Comparison of ENCODE assay signal across 8 cellular contexts in the genomic region with DNA sequence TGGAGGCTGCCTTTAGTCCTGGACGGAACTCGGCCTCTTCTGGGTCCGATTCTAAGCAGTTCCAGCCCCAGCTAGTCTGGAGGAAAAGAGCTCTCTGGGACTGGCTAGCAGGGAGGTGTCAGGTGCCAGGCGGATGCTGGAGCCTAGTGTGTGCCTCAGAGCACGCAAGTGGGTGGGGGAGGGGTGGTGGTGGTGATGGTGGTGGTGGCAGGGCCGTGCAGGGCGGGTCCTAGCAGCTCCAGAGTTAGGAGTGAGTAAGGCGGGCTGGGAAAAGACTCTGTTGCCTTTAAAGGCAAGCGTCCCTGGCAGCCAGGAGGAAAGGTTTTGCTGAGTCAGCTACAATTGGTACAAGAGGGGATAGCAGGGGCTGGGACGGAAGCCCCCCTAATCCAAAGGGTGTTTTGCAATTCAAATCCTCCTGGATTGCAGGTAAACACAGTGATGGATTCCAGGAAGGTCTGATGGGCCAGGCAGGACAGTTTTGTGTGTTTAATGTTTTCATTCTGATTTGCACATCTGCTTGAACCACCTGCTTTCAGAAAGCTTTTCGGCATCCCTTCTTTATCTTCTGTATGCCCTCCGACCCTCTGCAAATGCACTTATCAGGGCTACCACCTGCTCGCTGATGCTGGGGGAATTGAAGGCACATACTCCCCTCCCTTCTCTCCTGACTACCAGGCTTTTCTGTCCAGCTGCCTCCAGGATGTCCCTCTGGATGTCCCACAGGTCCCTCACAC. TPM values are rescaled to one million over a fixed set of nuclear protein-coding genes. Genes with fewer than 3 reads are reported as not detected.
A peak's percentile ranks its signal among the peaks of the same experiment; 100 is the strongest.
DNase-seq lines count a peak whose midpoint lies in the region; ATAC-seq lines count a peak whose summit lies in the region.

No MANE protein-coding gene starts in this region.

- ATAC-seq in GM21423 (IDR thresholded peaks at IDR 0.05; ENCODE audit: unreplicated experiment), result no peak

- no peak overlapping the region for H3K27ac Mint-ChIP-seq in activated naive CD4-positive, alpha-beta T cell treated with anti-CD3 and anti-CD28 coated beads, Interleukin-2, amount 10 ng/mL, durations not matched to agents 7 days and 5 days

- no peak overlapping the region for H3K4me3 Mint-ChIP-seq in activated naive CD4-positive, alpha-beta T cell treated with anti-CD3 and anti-CD28 coated beads, Interleukin-2, amount 10 ng/mL, durations not matched to agents 7 days and 5 days

- peaks cover 2% of the 10 kb centered on the region for H3K36me3 Mint-ChIP-seq in activated naive CD4-positive, alpha-beta T cell treated with anti-CD3 and anti-CD28 coated beads, Interleukin-2, amount 10 ng/mL, durations not matched to agents 7 days and 5 days

- H3K4me1 Mint-ChIP-seq in activated naive CD4-positive, alpha-beta T cell treated with anti-CD3 and anti-CD28 coated beads, Interleukin-2, amount 10 ng/mL, durations not matched to agents 7 days and 5 days, result peaks cover 30% of the 10 kb centered on the region

- no peaks in the 10 kb centered on the region for H3K9me3 Mint-ChIP-seq in activated naive CD4-positive, alpha-beta T cell treated with anti-CD3 and anti-CD28 coated beads, Interleukin-2, amount 10 ng/mL, durations not matched to agents 7 days and 5 days

- peak; percentile 36 for DNase-seq in activated naive CD4-positive, alpha-beta T cell treated with anti-CD3 and anti-CD28 coated beads, Interleukin-2, amount 10 ng/mL, durations not matched to agents 7 days and 5 days
- DNase-seq in activated naive CD4-positive, alpha-beta T cell treated with anti-CD3 and anti-CD28 coated beads, Interleukin-2, amount 50 U/mL, for 16 hours, result no peak
- DNase-seq in SHP77 treated with DMSO at 0.1 percent for 48 hours (lab: John Stamatoyannopoulos, UW) (peak; percentile 69), iPS DF 4.7 (ENCODE audit: extremely low read depth, low spot score) (peak; percentile 78), ureter (ENCODE audit: low spot score) (peak; percentile 87), RKO (ENCODE audit: low spot score) (no peak)
- no peak for DNase-seq in activated CD4-positive, CD25-positive, alpha-beta regulatory T cell treated with anti-CD3 and anti-CD28 coated beads, Interleukin-2, amount 50 U/mL, for 72 hours

- H3K27me3 Mint-ChIP-seq in activated naive CD4-positive, alpha-beta T cell treated with anti-CD3 and anti-CD28 coated beads, Interleukin-2, amount 10 ng/mL, durations not matched to agents 7 days and 5 days, result peaks cover 47% of the 10 kb centered on the region

- CTCF ChIA-PET in activated naive CD4-positive, alpha-beta T cell treated with anti-CD3 and anti-CD28 coated beads, Interleukin-2, amount 10 ng/mL, durations not matched to agents 7 days and 5 days (lab: Charles Lee), result interaction anchor here (0.7 to 1.6 kb wide), 6 partner anchors 10 to 111 kb away, joined by 3 to 5 read pairs (median 3); no protein-coding TSS in a partner anchor

RNA-seq across cellular contexts. Expression of a gene that starts 4.1 kb away (rescaled TPM):
- total RNA-seq in ureter, result 246 TPM

Comparison
In these comparisons a context has a peak if more than half of its experiments do, and no peak if none do; other contexts are left out.
1. DNase-seq: peak in activated naive CD4-positive, alpha-beta T cell treated with anti-CD3 and anti-CD28 coated beads, Interleukin-2, amount 10 ng/mL, durations not matched to agents 7 days and 5 days (single experiment), SHP77 treated with DMSO at 0.1 percent for 48 hours (single experiment), iPS DF 4.7 (single experiment) and ureter (single experiment); none in activated naive CD4-positive, alpha-beta T cell treated with anti-CD3 and anti-CD28 coated beads, Interleukin-2, amount 50 U/mL, for 16 hours (single experiment), activated CD4-positive, CD25-positive, alpha-beta regulatory T cell treated with anti-CD3 and anti-CD28 coated beads, Interleukin-2, amount 50 U/mL, for 72 hours (single experiment) and RKO (single experiment).